9 cellular contexts compared by ENCODE assay signal in genomic region chr4:68905598-68906237, GRCh38. TPM values are rescaled to one million over a fixed set of nuclear protein-coding genes. Genes with fewer than 3 reads are reported as not detected.
A peak's percentile ranks its signal among the peaks of the same experiment; 100 is the strongest.
DNase-seq lines count a peak whose midpoint lies in the region; ATAC-seq, FAIRE-seq and TF ChIP-seq lines count a peak whose summit lies in the region.
"Had no signal": no experiment of that assay in that cellular context is flagged by ENCODE, and none has a peak within 500 bp of the region (broad histone marks: within the 10 kb centered on the region; RNA-seq: fewer than 3 reads in every experiment).

No MANE protein-coding gene starts in this region.

- no peak for TF ChIP-seq CTCF in astrocyte of the cerebellum (IDR thresholded peaks at IDR 0.05; ENCODE audit: low read depth, low read length, missing control alignments)
- no peak for TF ChIP-seq CTCF in keratinocyte (optimal IDR thresholded peaks at IDR 0.05 in 1 of 3, IDR thresholded peaks at IDR 0.05 in 1 of 3, conservative IDR thresholded peaks at IDR 0.05 in 1 of 3; ENCODE audit: extremely low read depth in 1 of 3, insufficient read depth in 2 of 3, low read length in 3 of 3)
- no peak for TF ChIP-seq CTCF in thyroid gland (IDR thresholded peaks at IDR 0.05)
- no peak for TF ChIP-seq CTCF in testis (IDR thresholded peaks at IDR 0.05)

- WGBS in thyroid gland, 2 donors, result 22 to 23% methylated on average over 4 of the region's 4 CpGs
- WGBS in testis, 2 donors, result 56 to 65% methylated on average over 4 of the region's 4 CpGs

- H3K9ac ChIP-seq in keratinocyte (ENCODE audit: control insufficient read depth, extremely low read depth, insufficient read depth, low read length), result no peak overlapping the region

- no peaks in the 10 kb centered on the region for H3K4me1 ChIP-seq in keratinocyte (ENCODE audit: control insufficient read depth, extremely low read depth, insufficient read depth, low read length)
- peaks cover 19 to 22% of the 10 kb centered on the region in 2 donors for H3K4me1 ChIP-seq in thyroid gland
- H3K4me1 ChIP-seq in testis, result no peaks in the 10 kb centered on the region

- H3K79me2 ChIP-seq in keratinocyte (ENCODE audit: control insufficient read depth, insufficient read depth, low read length), result no peaks in the 10 kb centered on the region

- dilution Hi-C loops in keratinocyte (cut with MboI; ENCODE audit: extremely low pct_ligation_motif_present, low sequenced_read_pairs), result no loop called here

- intact Hi-C loops in thyroid gland (cut with DNase I) (no loop called here), testis (cut with DNase I; ENCODE audit: low total_unique reads) (no loop called here)

- ATAC-seq in HG02943 (IDR thresholded peaks at IDR 0.05; ENCODE audit: low read depth, unreplicated experiment) (peak; percentile 43), GM21529 (IDR thresholded peaks at IDR 0.05; ENCODE audit: unreplicated experiment) (no peak), HG03469 (IDR thresholded peaks at IDR 0.05; ENCODE audit: unreplicated experiment) (no peak)

- peak overlapping the region; percentile 71 for H2AFZ ChIP-seq in keratinocyte (ENCODE audit: control insufficient read depth, low read length)

- H3K27ac ChIP-seq in keratinocyte (ENCODE audit: control insufficient read depth, insufficient read depth, low read length) (no peak overlapping the region), thyroid gland (peak overlapping the region; percentile 59 to 83 (median 73)), testis (no peak overlapping the region)

- no peaks in the 10 kb centered on the region for H3K9me3 ChIP-seq in keratinocyte (ENCODE audit: control insufficient read depth, low read depth, low read length)
- no peaks in the 10 kb centered on the region for H3K9me3 ChIP-seq in thyroid gland
- no peaks in the 10 kb centered on the region for H3K9me3 ChIP-seq in testis

- in situ Hi-C loops in astrocyte of the cerebellum (cut with HindIII; ENCODE audit: low sequenced_read_pairs), result no loop called here

- H3K36me3 ChIP-seq in keratinocyte (ENCODE audit: control insufficient read depth in 2 of 2, extremely low read depth in 1 of 2, insufficient read depth in 2 of 2, low read length in 2 of 2), result no peaks in the 10 kb centered on the region
- H3K36me3 ChIP-seq in thyroid gland, result no peaks in the 10 kb centered on the region
- no peaks in the 10 kb centered on the region for H3K36me3 ChIP-seq in testis (ENCODE audit: low read depth, missing control alignments)

- H3K9me1 ChIP-seq in keratinocyte (ENCODE audit: control insufficient read depth, extremely low read depth, insufficient read depth, low read length), result no peaks in the 10 kb centered on the region

- H4K20me1 ChIP-seq in keratinocyte (ENCODE audit: control insufficient read depth, extremely low read depth, insufficient read depth, low read length), result no peaks in the 10 kb centered on the region

- peak in 1 of 2 donors; percentile 38 for TF ChIP-seq POLR2A in thyroid gland (IDR thresholded peaks at IDR 0.05)
- no peak for TF ChIP-seq POLR2A in testis (IDR thresholded peaks at IDR 0.05)

- DNase-seq in astrocyte of the cerebellum (ENCODE audit: low read depth) (peak; percentile 33), keratinocyte (ENCODE audit: low read depth, low spot score) (no peak), thyroid gland (peak; percentile 21), NCI-H2196 treated with DMSO at 0.1 percent for 48 hours (lab: John Stamatoyannopoulos, UW; ENCODE audit: unreplicated experiment) (no peak), testis (no peak)
- DNase-seq: amygdala had no signal

- H3K4me2 ChIP-seq in keratinocyte (ENCODE audit: control insufficient read depth, extremely low read depth, insufficient read depth, low read depth, low read length), result peak overlapping the region; percentile 57

- H3K4me3 ChIP-seq in astrocyte of the cerebellum (ENCODE audit: low read depth, low read length) (peak overlapping the region; percentile 17), keratinocyte (ENCODE audit: control insufficient read depth in 2 of 3, extremely low read depth in 1 of 3, insufficient read depth in 2 of 3, low read depth in 1 of 3, low read length in 3 of 3) (peak overlapping the region in 2 of 3 experiments; percentile 14 to 28), thyroid gland (replicated peaks in 1 of 3) (peak overlapping the region in 1 of 3 donors; percentile 9), testis (peak overlapping the region in 1 of 2 donors; percentile 24)

- FAIRE-seq in keratinocyte (lab: Jason Lieb, UNC), result no peak

- H3K27me3 ChIP-seq in keratinocyte (ENCODE audit: control insufficient read depth, extremely low read depth, insufficient read depth, low read length), result no peaks in the 10 kb centered on the region
- H3K27me3 ChIP-seq in thyroid gland, result no peaks in the 10 kb centered on the region
- no peaks in the 10 kb centered on the region for H3K27me3 ChIP-seq in testis

RNA-seq across cellular contexts. Expression of gene UGT2A3, which starts 45.9 kb away (rescaled TPM):
- polyA plus RNA-seq in keratinocyte (not detected in 3 replicates), testis (ENCODE audit: insufficient read depth, low read depth, low replicate concordance) (1.7 TPM)
- not detected for polyA plus RNA-seq in keratinocyte (2011; ENCODE audit: low read depth)
- not detected in 2 replicates for polyA plus RNA-seq in keratinocyte (2011; cell fraction: cytosol; rRNA removed)
- not detected in 2 replicates for polyA plus RNA-seq in keratinocyte (2011; cell fraction: nucleus; rRNA removed)
- polyA plus RNA-seq in keratinocyte (2012; ENCODE audit: low replicate concordance), result not detected in 2 replicates
- polyA minus RNA-seq in keratinocyte, result not detected in 3 replicates
- not detected for polyA minus RNA-seq in keratinocyte (2011; cell fraction: cytosol; rRNA and poly(A)+ RNA removed)
- not detected in 2 replicates for polyA minus RNA-seq in keratinocyte (2011; cell fraction: nucleus; rRNA and poly(A)+ RNA removed)
- total RNA-seq in thyroid gland (not detected), testis (not detected)

Comparison
In these comparisons a context has a peak if more than half of its experiments do, and no peak if none do; other contexts are left out.
1. DNase-seq: peak in astrocyte of the cerebellum (single experiment) and thyroid gland (2 of 2); none in keratinocyte (single experiment), NCI-H2196 treated with DMSO at 0.1 percent for 48 hours (single experiment) and testis (single experiment).
2. H3K27ac ChIP-seq: peak in thyroid gland (3 of 3); none in keratinocyte (single experiment) and testis (0 of 2).